1 cellular context compared by ENCODE assay signal in the genomic region with DNA sequence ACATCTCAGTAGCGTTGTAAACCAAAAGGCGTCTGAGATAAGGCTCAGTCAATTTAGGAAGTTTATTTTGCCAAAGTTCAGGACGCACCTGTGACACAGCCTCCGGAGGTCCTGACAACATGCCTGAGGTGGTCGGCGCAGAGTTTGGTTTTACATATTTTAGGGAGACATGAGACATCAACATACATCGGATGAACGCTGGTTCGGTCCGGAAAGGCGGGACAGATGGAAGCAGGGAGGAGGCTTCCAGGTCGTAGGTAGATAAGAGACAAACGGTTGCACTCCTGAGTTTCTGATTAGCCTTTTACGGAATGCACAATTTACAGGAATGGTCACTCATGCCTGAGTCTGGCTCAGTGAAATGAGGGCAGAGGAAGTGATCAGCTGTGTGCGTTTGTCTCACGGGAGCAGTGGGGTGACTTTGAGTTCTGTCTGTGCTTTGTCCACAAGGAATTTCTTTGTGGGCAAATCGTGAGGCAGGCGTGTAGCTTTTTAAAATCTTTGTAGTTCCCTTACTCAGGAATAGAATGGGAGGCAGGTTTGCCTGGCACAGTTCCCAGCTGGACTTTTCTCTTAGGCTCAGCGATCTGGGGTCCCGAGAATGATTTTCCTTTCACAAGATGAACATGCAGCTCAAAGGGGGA.
TF ChIP-seq lines count a peak whose summit lies in the region.

No MANE protein-coding gene starts in this region.

TF ChIP-seq in GM23338, 12 proteins besides CTCF, POLR2A, EP300 and RAD21 (continued from another document):
- TF ChIP-seq, protein P1, sequence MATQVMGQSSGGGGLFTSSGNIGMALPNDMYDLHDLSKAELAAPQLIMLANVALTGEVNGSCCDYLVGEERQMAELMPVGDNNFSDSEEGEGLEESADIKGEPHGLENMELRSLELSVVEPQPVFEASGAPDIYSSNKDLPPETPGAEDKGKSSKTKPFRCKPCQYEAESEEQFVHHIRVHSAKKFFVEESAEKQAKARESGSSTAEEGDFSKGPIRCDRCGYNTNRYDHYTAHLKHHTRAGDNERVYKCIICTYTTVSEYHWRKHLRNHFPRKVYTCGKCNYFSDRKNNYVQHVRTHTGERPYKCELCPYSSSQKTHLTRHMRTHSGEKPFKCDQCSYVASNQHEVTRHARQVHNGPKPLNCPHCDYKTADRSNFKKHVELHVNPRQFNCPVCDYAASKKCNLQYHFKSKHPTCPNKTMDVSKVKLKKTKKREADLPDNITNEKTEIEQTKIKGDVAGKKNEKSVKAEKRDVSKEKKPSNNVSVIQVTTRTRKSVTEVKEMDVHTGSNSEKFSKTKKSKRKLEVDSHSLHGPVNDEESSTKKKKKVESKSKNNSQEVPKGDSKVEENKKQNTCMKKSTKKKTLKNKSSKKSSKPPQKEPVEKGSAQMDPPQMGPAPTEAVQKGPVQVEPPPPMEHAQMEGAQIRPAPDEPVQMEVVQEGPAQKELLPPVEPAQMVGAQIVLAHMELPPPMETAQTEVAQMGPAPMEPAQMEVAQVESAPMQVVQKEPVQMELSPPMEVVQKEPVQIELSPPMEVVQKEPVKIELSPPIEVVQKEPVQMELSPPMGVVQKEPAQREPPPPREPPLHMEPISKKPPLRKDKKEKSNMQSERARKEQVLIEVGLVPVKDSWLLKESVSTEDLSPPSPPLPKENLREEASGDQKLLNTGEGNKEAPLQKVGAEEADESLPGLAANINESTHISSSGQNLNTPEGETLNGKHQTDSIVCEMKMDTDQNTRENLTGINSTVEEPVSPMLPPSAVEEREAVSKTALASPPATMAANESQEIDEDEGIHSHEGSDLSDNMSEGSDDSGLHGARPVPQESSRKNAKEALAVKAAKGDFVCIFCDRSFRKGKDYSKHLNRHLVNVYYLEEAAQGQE (IDR thresholded peaks at IDR 0.05; ENCODE audit: unreplicated experiment) = no peak
- TF ChIP-seq, protein P2, sequence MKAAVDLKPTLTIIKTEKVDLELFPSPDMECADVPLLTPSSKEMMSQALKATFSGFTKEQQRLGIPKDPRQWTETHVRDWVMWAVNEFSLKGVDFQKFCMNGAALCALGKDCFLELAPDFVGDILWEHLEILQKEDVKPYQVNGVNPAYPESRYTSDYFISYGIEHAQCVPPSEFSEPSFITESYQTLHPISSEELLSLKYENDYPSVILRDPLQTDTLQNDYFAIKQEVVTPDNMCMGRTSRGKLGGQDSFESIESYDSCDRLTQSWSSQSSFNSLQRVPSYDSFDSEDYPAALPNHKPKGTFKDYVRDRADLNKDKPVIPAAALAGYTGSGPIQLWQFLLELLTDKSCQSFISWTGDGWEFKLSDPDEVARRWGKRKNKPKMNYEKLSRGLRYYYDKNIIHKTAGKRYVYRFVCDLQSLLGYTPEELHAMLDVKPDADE (IDR thresholded peaks at IDR 0.05) = no peak
- no peak for TF ChIP-seq STAT1 (IDR thresholded peaks at IDR 0.05; ENCODE audit: unreplicated experiment)
- TF ChIP-seq, protein P3, sequence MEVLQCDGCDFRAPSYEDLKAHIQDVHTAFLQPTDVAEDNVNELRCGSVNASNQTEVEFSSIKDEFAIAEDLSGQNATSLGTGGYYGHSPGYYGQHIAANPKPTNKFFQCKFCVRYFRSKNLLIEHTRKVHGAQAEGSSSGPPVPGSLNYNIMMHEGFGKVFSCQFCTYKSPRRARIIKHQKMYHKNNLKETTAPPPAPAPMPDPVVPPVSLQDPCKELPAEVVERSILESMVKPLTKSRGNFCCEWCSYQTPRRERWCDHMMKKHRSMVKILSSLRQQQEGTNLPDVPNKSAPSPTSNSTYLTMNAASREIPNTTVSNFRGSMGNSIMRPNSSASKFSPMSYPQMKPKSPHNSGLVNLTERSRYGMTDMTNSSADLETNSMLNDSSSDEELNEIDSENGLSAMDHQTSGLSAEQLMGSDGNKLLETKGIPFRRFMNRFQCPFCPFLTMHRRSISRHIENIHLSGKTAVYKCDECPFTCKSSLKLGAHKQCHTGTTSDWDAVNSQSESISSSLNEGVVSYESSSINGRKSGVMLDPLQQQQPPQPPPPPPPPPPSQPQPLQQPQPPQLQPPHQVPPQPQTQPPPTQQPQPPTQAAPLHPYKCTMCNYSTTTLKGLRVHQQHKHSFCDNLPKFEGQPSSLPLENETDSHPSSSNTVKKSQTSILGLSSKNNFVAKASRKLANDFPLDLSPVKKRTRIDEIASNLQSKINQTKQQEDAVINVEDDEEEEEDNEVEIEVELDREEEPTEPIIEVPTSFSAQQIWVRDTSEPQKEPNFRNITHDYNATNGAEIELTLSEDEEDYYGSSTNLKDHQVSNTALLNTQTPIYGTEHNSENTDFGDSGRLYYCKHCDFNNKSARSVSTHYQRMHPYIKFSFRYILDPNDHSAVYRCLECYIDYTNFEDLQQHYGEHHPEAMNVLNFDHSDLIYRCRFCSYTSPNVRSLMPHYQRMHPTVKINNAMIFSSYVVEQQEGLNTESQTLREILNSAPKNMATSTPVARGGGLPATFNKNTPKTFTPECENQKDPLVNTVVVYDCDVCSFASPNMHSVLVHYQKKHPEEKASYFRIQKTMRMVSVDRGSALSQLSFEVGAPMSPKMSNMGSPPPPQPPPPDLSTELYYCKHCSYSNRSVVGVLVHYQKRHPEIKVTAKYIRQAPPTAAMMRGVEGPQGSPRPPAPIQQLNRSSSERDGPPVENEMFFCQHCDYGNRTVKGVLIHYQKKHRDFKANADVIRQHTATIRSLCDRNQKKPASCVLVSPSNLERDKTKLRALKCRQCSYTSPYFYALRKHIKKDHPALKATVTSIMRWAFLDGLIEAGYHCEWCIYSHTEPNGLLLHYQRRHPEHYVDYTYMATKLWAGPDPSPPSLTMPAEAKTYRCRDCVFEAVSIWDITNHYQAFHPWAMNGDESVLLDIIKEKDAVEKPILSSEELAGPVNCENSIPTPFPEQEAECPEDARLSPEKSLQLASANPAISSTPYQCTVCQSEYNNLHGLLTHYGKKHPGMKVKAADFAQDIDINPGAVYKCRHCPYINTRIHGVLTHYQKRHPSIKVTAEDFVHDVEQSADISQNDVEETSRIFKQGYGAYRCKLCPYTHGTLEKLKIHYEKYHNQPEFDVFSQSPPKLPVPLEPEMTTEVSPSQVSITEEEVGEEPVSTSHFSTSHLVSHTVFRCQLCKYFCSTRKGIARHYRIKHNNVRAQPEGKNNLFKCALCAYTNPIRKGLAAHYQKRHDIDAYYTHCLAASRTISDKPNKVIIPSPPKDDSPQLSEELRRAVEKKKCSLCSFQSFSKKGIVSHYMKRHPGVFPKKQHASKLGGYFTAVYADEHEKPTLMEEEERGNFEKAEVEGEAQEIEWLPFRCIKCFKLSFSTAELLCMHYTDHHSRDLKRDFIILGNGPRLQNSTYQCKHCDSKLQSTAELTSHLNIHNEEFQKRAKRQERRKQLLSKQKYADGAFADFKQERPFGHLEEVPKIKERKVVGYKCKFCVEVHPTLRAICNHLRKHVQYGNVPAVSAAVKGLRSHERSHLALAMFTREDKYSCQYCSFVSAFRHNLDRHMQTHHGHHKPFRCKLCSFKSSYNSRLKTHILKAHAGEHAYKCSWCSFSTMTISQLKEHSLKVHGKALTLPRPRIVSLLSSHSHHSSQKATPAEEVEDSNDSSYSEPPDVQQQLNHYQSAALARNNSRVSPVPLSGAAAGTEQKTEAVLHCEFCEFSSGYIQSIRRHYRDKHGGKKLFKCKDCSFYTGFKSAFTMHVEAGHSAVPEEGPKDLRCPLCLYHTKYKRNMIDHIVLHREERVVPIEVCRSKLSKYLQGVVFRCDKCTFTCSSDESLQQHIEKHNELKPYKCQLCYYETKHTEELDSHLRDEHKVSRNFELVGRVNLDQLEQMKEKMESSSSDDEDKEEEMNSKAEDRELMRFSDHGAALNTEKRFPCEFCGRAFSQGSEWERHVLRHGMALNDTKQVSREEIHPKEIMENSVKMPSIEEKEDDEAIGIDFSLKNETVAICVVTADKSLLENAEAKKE (CRISPR knock-in tag; IDR thresholded peaks at IDR 0.05) = no peak
- TF ChIP-seq NANOG (IDR thresholded peaks at IDR 0.05; ENCODE audit: borderline replicate concordance) = no peak
- no peak for TF ChIP-seq JUNB (IDR thresholded peaks at IDR 0.05; ENCODE audit: unreplicated experiment)
- no peak for TF ChIP-seq POLR2AphosphoS5 (IDR thresholded peaks at IDR 0.05; ENCODE audit: low read depth)
- TF ChIP-seq EZH2phosphoT487 (IDR thresholded peaks at IDR 0.05; ENCODE audit: unreplicated experiment) = no peak
TF ChIP-seq in GM23338: peak in this region for 0.
